ENCODE assay signal across 1 cellular context in genomic region chr19:11281336-11282049, GRCh38.
TF ChIP-seq lines count a peak whose summit lies in the region.

No MANE protein-coding gene starts in this region.

TF ChIP-seq in IMR-90, 13 proteins besides CTCF, POLR2A, EP300 and RAD21 (continued from another document):
- TF ChIP-seq RCOR1 (IDR thresholded peaks at IDR 0.05; ENCODE audit: insufficient replicate concordance, low read length) (no peak), USF2 (IDR thresholded peaks at IDR 0.05; ENCODE audit: low read depth, low read length) (no peak), CEBPB (IDR thresholded peaks at IDR 0.05; ENCODE audit: low read depth, low read length) (no peak), CHD1 (IDR thresholded peaks at IDR 0.05; ENCODE audit: low read depth, low read length) (no peak), RFX5 (IDR thresholded peaks at IDR 0.05; ENCODE audit: low read depth, low read length) (no peak), BHLHE40 (IDR thresholded peaks at IDR 0.05; ENCODE audit: low read depth, low read length) (no peak), MAFK (IDR thresholded peaks at IDR 0.05; ENCODE audit: low read depth, low read length) (no peak), NFE2L2 (IDR thresholded peaks at IDR 0.05; ENCODE audit: low read depth, low read length) (no peak), MAZ (IDR thresholded peaks at IDR 0.05; ENCODE audit: borderline replicate concordance, low read depth, low read length) (no peak)
- TF ChIP-seq, protein P1, sequence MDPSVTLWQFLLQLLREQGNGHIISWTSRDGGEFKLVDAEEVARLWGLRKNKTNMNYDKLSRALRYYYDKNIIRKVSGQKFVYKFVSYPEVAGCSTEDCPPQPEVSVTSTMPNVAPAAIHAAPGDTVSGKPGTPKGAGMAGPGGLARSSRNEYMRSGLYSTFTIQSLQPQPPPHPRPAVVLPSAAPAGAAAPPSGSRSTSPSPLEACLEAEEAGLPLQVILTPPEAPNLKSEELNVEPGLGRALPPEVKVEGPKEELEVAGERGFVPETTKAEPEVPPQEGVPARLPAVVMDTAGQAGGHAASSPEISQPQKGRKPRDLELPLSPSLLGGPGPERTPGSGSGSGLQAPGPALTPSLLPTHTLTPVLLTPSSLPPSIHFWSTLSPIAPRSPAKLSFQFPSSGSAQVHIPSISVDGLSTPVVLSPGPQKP (IDR thresholded peaks at IDR 0.05; ENCODE audit: borderline replicate concordance, low read depth, low read length) = no peak
